29 cellular contexts compared by ENCODE assay signal in genomic region chr4:26850528-26850927, GRCh38.
"Had no signal": no experiment of that assay in that cellular context is flagged by ENCODE, and none has a peak within 500 bp of the region (broad histone marks: within the 10 kb centered on the region; RNA-seq: fewer than 3 reads in every experiment).

No MANE protein-coding gene starts in this region.

- FAIRE-seq: pancreas, urothelium cell line had no signal

- ATAC-seq: naive thymus-derived CD8-positive, alpha-beta T cell; natural killer cell treated with Interleukin-12 subunit alpha and Interleukin-12 subunit beta and Interleukin-15 and Interleukin-18, amount 100 ng/mL, for 72 hours; pancreas; psoas muscle; stimulated activated memory B cell treated with anti-CD40 and anti-IgM and Interleukin-4, amounts not matched to agents 10 μg/mL and 1 μg/mL and 100 μg/mL, for 72 hours; stimulated activated naive CD8-positive, alpha-beta T cell treated with anti-CD3 and anti-CD28 coated beads, Interleukin-15, amount 100 ng/mL, for 72 hours; stimulated activated naive CD8-positive, alpha-beta T cell treated with anti-CD3 and anti-CD28 coated beads, Interleukin-15, Interleukin-2, amounts not matched to agents 100 U/mL and 50 U/mL, for 24 hours had no signal

- H3K27me3 ChIP-seq: neutrophil, pancreas, right lobe of liver, spleen, suprapubic skin, testis, tibial artery, transverse colon, vagina had no signal

- H3K4me1 ChIP-seq: pancreas, psoas muscle, right lobe of liver, spleen, suprapubic skin, testis, tibial artery, transverse colon, vagina had no signal

- H3K36me3 ChIP-seq: neutrophil, pancreas, right lobe of liver, spleen, suprapubic skin, tibial artery, transverse colon, vagina had no signal

- H3K27ac ChIP-seq: neutrophil, pancreas, psoas muscle, right lobe of liver, skin epidermis, spleen, suprapubic skin, testis, tibial artery, transverse colon, vagina had no signal

- H3K4me3 ChIP-seq: pancreas, psoas muscle, right lobe of liver, skin epidermis, smooth muscle cell, spleen, suprapubic skin, testis, tibial artery, transverse colon, vagina had no signal

- H3K4me2 ChIP-seq: smooth muscle cell had no signal

- H3K9me3 ChIP-seq: neutrophil, pancreas, psoas muscle, right lobe of liver, suprapubic skin, testis, tibial artery, transverse colon, vagina had no signal

- DNase-seq: naive thymus-derived CD8-positive, alpha-beta T cell; nephron progenitor cell; nucleus accumbens; pancreas; posterior cingulate gyrus; psoas muscle; right cardiac atrium; right lobe of liver; spleen; stimulated activated CD4-positive, alpha-beta T cell treated with anti-CD3 and anti-CD28 coated beads, Interleukin-12 subunit alpha, Interleukin-12 subunit beta, amount 100 ng/mL, for 4 hours; stimulated activated CD4-positive, alpha-beta T cell treated with anti-CD3 and anti-CD28 coated beads, Interleukin-1b, Interleukin-23, amount 100 ng/mL, for 48 hours; stimulated activated CD4-positive, alpha-beta T cell treated with anti-CD3 and anti-CD28 coated beads, Interleukin-4, amount 100 ng/mL, for 1 hour; stimulated activated CD4-positive, alpha-beta T cell treated with anti-CD3 and anti-CD28 coated beads, Interleukin-4, amount 100 ng/mL, for 4 hours; stimulated activated CD8-positive, alpha-beta memory T cell treated with anti-CD3 and anti-CD28 coated beads, Interleukin-4, amount 100 ng/mL, for 48 hours; stimulated activated naive CD4-positive, alpha-beta T cell; stimulated activated naive CD8-positive, alpha-beta T cell treated with anti-CD3 and anti-CD28 coated beads, Interleukin-15, amount 100 ng/mL, for 72 hours; stimulated activated naive CD8-positive, alpha-beta T cell treated with anti-CD3 and anti-CD28 coated beads, Interleukin-15, Interleukin-2, amounts not matched to agents 100 U/mL and 50 U/mL, for 24 hours; substantia nigra; testis; tibial artery; transverse colon had no signal
